Comparison of ENCODE assay signal across 1 cellular context in the genomic region with DNA sequence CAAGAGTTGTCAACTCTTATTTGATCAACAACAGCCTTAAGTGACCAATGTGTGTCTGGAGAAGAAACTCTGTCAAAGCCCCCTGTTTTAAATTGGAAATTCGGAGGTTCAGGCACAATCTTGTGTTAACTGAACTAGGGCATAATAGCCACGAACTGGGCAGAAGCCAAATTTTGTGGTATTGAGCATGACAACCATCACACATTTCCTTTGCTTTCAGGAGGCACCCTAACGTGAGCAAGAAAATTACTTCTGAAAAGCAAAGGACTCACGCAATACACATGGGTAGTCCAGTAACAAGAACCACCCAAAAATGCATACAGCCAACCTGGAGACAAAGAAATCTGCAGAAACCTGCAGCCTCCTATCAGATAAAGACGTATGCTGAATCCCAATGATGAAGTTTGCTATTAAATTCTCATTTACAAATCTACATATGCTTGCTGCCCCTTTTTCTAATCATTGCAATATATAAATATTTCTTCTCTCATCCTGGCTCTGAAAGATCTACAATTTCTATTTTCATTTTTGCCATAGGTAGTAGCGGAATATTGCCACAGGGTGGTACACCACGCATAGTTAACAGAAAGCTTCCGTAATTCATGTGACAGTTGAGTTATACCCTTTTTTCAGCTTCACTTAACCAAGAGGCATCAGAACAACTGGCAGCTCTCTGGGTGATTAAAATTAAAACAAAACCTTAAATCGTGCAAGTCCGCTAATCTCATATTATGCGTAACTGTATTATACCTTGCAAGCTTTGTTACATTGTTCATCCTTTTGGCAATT.
TF ChIP-seq lines count a peak whose summit lies in the region.

No MANE protein-coding gene starts in this region.

TF ChIP-seq in H1, 55 proteins besides CTCF, POLR2A, EP300 and RAD21 (continued from another document):
- TF ChIP-seq, protein P1, sequence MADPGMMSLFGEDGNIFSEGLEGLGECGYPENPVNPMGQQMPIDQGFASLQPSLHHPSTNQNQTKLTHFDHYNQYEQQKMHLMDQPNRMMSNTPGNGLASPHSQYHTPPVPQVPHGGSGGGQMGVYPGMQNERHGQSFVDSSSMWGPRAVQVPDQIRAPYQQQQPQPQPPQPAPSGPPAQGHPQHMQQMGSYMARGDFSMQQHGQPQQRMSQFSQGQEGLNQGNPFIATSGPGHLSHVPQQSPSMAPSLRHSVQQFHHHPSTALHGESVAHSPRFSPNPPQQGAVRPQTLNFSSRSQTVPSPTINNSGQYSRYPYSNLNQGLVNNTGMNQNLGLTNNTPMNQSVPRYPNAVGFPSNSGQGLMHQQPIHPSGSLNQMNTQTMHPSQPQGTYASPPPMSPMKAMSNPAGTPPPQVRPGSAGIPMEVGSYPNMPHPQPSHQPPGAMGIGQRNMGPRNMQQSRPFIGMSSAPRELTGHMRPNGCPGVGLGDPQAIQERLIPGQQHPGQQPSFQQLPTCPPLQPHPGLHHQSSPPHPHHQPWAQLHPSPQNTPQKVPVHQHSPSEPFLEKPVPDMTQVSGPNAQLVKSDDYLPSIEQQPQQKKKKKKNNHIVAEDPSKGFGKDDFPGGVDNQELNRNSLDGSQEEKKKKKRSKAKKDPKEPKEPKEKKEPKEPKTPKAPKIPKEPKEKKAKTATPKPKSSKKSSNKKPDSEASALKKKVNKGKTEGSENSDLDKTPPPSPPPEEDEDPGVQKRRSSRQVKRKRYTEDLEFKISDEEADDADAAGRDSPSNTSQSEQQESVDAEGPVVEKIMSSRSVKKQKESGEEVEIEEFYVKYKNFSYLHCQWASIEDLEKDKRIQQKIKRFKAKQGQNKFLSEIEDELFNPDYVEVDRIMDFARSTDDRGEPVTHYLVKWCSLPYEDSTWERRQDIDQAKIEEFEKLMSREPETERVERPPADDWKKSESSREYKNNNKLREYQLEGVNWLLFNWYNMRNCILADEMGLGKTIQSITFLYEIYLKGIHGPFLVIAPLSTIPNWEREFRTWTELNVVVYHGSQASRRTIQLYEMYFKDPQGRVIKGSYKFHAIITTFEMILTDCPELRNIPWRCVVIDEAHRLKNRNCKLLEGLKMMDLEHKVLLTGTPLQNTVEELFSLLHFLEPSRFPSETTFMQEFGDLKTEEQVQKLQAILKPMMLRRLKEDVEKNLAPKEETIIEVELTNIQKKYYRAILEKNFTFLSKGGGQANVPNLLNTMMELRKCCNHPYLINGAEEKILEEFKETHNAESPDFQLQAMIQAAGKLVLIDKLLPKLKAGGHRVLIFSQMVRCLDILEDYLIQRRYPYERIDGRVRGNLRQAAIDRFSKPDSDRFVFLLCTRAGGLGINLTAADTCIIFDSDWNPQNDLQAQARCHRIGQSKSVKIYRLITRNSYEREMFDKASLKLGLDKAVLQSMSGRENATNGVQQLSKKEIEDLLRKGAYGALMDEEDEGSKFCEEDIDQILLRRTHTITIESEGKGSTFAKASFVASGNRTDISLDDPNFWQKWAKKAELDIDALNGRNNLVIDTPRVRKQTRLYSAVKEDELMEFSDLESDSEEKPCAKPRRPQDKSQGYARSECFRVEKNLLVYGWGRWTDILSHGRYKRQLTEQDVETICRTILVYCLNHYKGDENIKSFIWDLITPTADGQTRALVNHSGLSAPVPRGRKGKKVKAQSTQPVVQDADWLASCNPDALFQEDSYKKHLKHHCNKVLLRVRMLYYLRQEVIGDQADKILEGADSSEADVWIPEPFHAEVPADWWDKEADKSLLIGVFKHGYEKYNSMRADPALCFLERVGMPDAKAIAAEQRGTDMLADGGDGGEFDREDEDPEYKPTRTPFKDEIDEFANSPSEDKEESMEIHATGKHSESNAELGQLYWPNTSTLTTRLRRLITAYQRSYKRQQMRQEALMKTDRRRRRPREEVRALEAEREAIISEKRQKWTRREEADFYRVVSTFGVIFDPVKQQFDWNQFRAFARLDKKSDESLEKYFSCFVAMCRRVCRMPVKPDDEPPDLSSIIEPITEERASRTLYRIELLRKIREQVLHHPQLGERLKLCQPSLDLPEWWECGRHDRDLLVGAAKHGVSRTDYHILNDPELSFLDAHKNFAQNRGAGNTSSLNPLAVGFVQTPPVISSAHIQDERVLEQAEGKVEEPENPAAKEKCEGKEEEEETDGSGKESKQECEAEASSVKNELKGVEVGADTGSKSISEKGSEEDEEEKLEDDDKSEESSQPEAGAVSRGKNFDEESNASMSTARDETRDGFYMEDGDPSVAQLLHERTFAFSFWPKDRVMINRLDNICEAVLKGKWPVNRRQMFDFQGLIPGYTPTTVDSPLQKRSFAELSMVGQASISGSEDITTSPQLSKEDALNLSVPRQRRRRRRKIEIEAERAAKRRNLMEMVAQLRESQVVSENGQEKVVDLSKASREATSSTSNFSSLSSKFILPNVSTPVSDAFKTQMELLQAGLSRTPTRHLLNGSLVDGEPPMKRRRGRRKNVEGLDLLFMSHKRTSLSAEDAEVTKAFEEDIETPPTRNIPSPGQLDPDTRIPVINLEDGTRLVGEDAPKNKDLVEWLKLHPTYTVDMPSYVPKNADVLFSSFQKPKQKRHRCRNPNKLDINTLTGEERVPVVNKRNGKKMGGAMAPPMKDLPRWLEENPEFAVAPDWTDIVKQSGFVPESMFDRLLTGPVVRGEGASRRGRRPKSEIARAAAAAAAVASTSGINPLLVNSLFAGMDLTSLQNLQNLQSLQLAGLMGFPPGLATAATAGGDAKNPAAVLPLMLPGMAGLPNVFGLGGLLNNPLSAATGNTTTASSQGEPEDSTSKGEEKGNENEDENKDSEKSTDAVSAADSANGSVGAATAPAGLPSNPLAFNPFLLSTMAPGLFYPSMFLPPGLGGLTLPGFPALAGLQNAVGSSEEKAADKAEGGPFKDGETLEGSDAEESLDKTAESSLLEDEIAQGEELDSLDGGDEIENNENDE (IDR thresholded peaks at IDR 0.05; ENCODE audit: insufficient replicate concordance, low read length) = no peak
- TF ChIP-seq TEAD4 (IDR thresholded peaks at IDR 0.05; ENCODE audit: low read depth, low read length) = no peak
- no peak for TF ChIP-seq NANOG (IDR thresholded peaks at IDR 0.05; ENCODE audit: insufficient read depth, low read depth, low read length, poor library complexity, severe bottlenecking)
- TF ChIP-seq SP2 (IDR thresholded peaks at IDR 0.05; ENCODE audit: low read length) = no peak
- TF ChIP-seq PHF8 (conservative IDR thresholded peaks at IDR 0.05; ENCODE audit: low read depth, low read length) = no peak
- TF ChIP-seq CEBPB (IDR thresholded peaks at IDR 0.05; ENCODE audit: low read depth, low read length) = no peak
- no peak for TF ChIP-seq CREB1 (IDR thresholded peaks at IDR 0.05)
- no peak for TF ChIP-seq NRF1 (IDR thresholded peaks at IDR 0.05; ENCODE audit: low read depth, low read length)
